Comparison of ENCODE assay signal across 22 cellular contexts in the genomic region with DNA sequence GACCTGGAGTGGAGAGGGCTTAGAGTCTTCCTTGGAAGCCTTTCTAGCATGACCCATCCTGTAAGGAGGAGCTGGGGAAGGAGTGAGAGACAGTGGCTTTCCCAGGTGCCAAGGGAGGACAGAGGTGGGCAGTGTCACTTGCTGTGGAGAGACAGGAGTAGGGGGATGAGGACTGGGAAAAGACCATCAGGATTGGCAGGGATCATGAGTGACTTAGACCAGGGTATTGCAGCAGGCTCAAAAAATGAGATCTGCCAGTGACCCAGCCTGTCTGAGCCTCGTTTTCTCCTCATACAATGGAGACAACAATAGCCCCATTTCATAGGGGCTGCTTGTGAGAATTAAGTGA. TPM values are rescaled to one million over a fixed set of nuclear protein-coding genes. Genes with fewer than 3 reads are reported as not detected.
A peak's percentile ranks its signal among the peaks of the same experiment; 100 is the strongest.
DNase-seq lines count a peak whose midpoint lies in the region; ATAC-seq, FAIRE-seq and TF ChIP-seq lines count a peak whose summit lies in the region.
"Had no signal": no experiment of that assay in that cellular context is flagged by ENCODE, and none has a peak within 500 bp of the region (broad histone marks: within the 10 kb centered on the region; RNA-seq: fewer than 3 reads in every experiment).

No MANE protein-coding gene starts in this region.

- H3K79me2 ChIP-seq in SK-N-SH (ENCODE audit: insufficient read depth) = no peaks in the 10 kb centered on the region
- peaks cover 69% of the 10 kb centered on the region for H3K79me2 ChIP-seq in K562 (ENCODE audit: control insufficient read depth, insufficient read depth, low read length)

- BruUV-seq in K562 (replicated peaks; lab: Mats Ljungman, UMichigan) = no TSS peak

- H3K9ac ChIP-seq in SK-N-SH (no peak overlapping the region), K562 (ENCODE audit: insufficient read depth in 1 of 2, low read depth in 2 of 2, low read length in 2 of 2) (peak overlapping the region; percentile 84 to 89; a peak in 3 of 4 replicates)

- no peak for TF ChIP-seq CTCF in SK-N-SH (IDR thresholded peaks at IDR 0.05)
- TF ChIP-seq CTCF in K562 (IDR thresholded peaks at IDR 0.05 in 2 of 3, conservative IDR thresholded peaks at IDR 0.05 in 1 of 3; ENCODE audit: insufficient read depth in 2 of 3, low read depth in 1 of 3, low read length in 3 of 3) = no peak
- TF ChIP-seq CTCF in thyroid gland (IDR thresholded peaks at IDR 0.05) = no peak
- TF ChIP-seq CTCF in chondrocyte (IDR thresholded peaks at IDR 0.05) = no peak
- no peak for TF ChIP-seq CTCF in Peyer's patch (IDR thresholded peaks at IDR 0.05)

- POLR2A ChIA-PET in SK-N-SH (lab: Yijun Ruan, JAX) (interaction anchor here (0.9 to 3.5 kb wide), 5 partner anchors 30 to 63 kb away, joined by 3 to 27 read pairs (median 5); no protein-coding TSS in a partner anchor), K562 (lab: Yijun Ruan, JAX) (interaction anchor here (0.7 to 5.3 kb wide), 18 partner anchors 9 to 431 kb away, joined by 3 to 29 read pairs (median 6); a partner anchor contains a TSS)

- H3K9me3 Mint-ChIP-seq in chondrocyte (ENCODE audit: low read depth) = no peaks in the 10 kb centered on the region

- TF ChIP-seq EP300 in SK-N-SH (IDR thresholded peaks at IDR 0.05; ENCODE audit: borderline replicate concordance in 1 of 2, low read depth in 1 of 2, low read length in 1 of 2) (no peak), K562 (IDR thresholded peaks at IDR 0.05; ENCODE audit: low read length) (no peak)

- no peaks in the 10 kb centered on the region for H3K9me2 ChIP-seq in SK-N-SH

- H2AFZ ChIP-seq in SK-N-SH (ENCODE audit: low read depth) (no peak overlapping the region), K562 (ENCODE audit: low read depth, low read length) (no peak overlapping the region)
- H2AFZ ChIP-seq: PC-9 had no signal

- H3K4me2 ChIP-seq in SK-N-SH (no peak overlapping the region), K562 (ENCODE audit: insufficient read depth, low read length) (peak overlapping the region; percentile 91)
- H3K4me2 ChIP-seq: PC-9 had no signal

- peaks cover 4% of the 10 kb centered on the region for H3K9me1 ChIP-seq in K562 (ENCODE audit: control insufficient read depth, insufficient read depth, low read length)

- intact Hi-C loops in K562 (cut with micrococcal nuclease) = loop anchor here (5.0 kb wide), 2 partner anchors 38 to 87 kb away; no protein-coding TSS in a partner anchor
- intact Hi-C loops in thyroid gland (cut with DNase I) = no loop called here

- TF ChIP-seq POLR2A in K562 (conservative IDR thresholded peaks at IDR 0.05) = no peak
- no peak for TF ChIP-seq POLR2A in thyroid gland (IDR thresholded peaks at IDR 0.05)
- no peak for TF ChIP-seq POLR2A in Peyer's patch (IDR thresholded peaks at IDR 0.05)

- peaks cover 5% of the 10 kb centered on the region for H3F3A ChIP-seq in SK-N-SH (replicated peaks; ENCODE audit: insufficient read depth)

- ATAC-seq in SK-N-SH treated with all-trans-retinoic acid at 6 μM for 48 hours (no peak), K562 (no peak)
- ATAC-seq: activated CD8-positive, alpha-beta memory T cell treated with anti-CD3 and anti-CD28 coated beads, Interleukin-2, amount 10 ng/mL, durations not matched to agents 7 days and 5 days; foreskin keratinocyte had no signal

- DNase-seq in SK-N-SH (no peak), K562 (ENCODE audit: extremely low read depth in 1 of 4, low spot score in 3 of 4) (no peak), thyroid gland (no peak), DMS79 (lab: John Stamatoyannopoulos, UW) (no peak), chondrocyte (ENCODE audit: low spot score) (no peak), Peyer's patch (no peak)
- DNase-seq: activated CD4-positive, alpha-beta T cell treated with anti-CD3 and anti-CD28 coated beads for 4 hours; activated CD8-positive, alpha-beta memory T cell treated with anti-CD3 and anti-CD28 coated beads, Interleukin-2, amount 10 ng/mL, durations not matched to agents 7 days and 5 days; activated effector memory CD4-positive, alpha-beta T cell treated with anti-CD3 and anti-CD28 coated beads, Interleukin-2, amount 50 U/mL, for 16 hours; amniotic stem cell; foreskin keratinocyte; NCI-H1436; NCI-H82; occipital lobe; PC-9; stimulated activated CD4-positive, alpha-beta T cell treated with anti-CD3 and anti-CD28 coated beads, Interleukin-4, amount 100 ng/mL, for 24 hours had no signal

- H3K36me3 ChIP-seq in SK-N-SH (replicated peaks in 1 of 2; ENCODE audit: control insufficient read depth in 1 of 2, insufficient read depth in 2 of 2, low read length in 1 of 2) (no peaks in the 10 kb centered on the region), K562 (ENCODE audit: control insufficient read depth, insufficient read depth, low read length) (peaks cover 25% of the 10 kb centered on the region), muscle layer of duodenum (ENCODE audit: control insufficient read depth in 1 of 2, insufficient read depth in 2 of 2, low read length in 2 of 2) (no peaks in the 10 kb centered on the region), thyroid gland (no peaks in the 10 kb centered on the region), Peyer's patch (no peaks in the 10 kb centered on the region)

- no peak for FAIRE-seq in K562 (lab: Jason Lieb, UNC)

- peaks cover 51% of the 10 kb centered on the region for H3K27me3 Mint-ChIP-seq in chondrocyte (ENCODE audit: low read depth)

- in situ Hi-C loops in K562 (cut with MboI) = no loop called here

- CTCF ChIA-PET in SK-N-SH (lab: Yijun Ruan, JAX) = interaction anchor here (0.7 to 8.5 kb wide), 19 partner anchors 8 to 647 kb away, joined by 3 to 153 read pairs (median 7); no protein-coding TSS in a partner anchor
- CTCF ChIA-PET in K562 (lab: Yijun Ruan, JAX; ENCODE audit: low intra/inter-chr PET ratio) = no interaction called here

- H3K9me3 ChIP-seq in SK-N-SH (no peaks in the 10 kb centered on the region), K562 (replicated peaks; ENCODE audit: control insufficient read depth, insufficient read depth, low read depth, low read length) (no peaks in the 10 kb centered on the region), muscle layer of duodenum (ENCODE audit: control insufficient read depth in 1 of 2, low read length in 2 of 2) (no peaks in the 10 kb centered on the region), thyroid gland (no peaks in the 10 kb centered on the region), Peyer's patch (no peaks in the 10 kb centered on the region)

- peaks cover 17% of the 10 kb centered on the region for H3K4me1 Mint-ChIP-seq in chondrocyte (ENCODE audit: low read depth)

- 33% methylated on average over 1 of the region's 1 CpG for WGBS in SK-N-SH (ENCODE audit: low lambda C conversion rate)
- WGBS in K562 (ENCODE audit: insufficient coverage, low coverage, missing lambda C conversion rate) = 10% methylated on average over 1 of the region's 1 CpG
- 86 to 94% methylated on average over 1 of the region's 1 CpG for WGBS in thyroid gland, 2 donors

- H3K27ac ChIP-seq in SK-N-SH (ENCODE audit: low read depth in 2 of 2, low read length in 1 of 2) (peak overlapping the region; percentile 24 to 100; a peak in 3 of 4 replicates), K562 (ENCODE audit: extremely low read depth, low read depth, low read length) (peak overlapping the region; percentile 96), muscle layer of duodenum (ENCODE audit: low read length) (peak overlapping the region; percentile 41), thyroid gland (peak overlapping the region in 2 of 3 donors; percentile 82 to 87), Peyer's patch (peak overlapping the region in 2 of 4 donors; percentile 18 to 53)
- H3K27ac ChIP-seq: 22Rv1, foreskin keratinocyte, PC-9, skin epidermis had no signal

- no peak overlapping the region for H3K4me3 Mint-ChIP-seq in chondrocyte (ENCODE audit: unreplicated experiment)

- H3K27me3 ChIP-seq in SK-N-SH (ENCODE audit: insufficient read depth) = peaks cover 48% of the 10 kb centered on the region
- H3K27me3 ChIP-seq in K562 (ENCODE audit: control insufficient read depth in 2 of 2, insufficient read depth in 2 of 2, low read length in 2 of 2) = no peaks in the 10 kb centered on the region; a peak in 1 of 5 replicates
- peaks cover 5% of the 10 kb centered on the region for H3K27me3 ChIP-seq in muscle layer of duodenum (ENCODE audit: low read depth, low read length)
- no peaks in the 10 kb centered on the region for H3K27me3 ChIP-seq in thyroid gland
- no peaks in the 10 kb centered on the region for H3K27me3 ChIP-seq in Peyer's patch

- peaks cover 3% of the 10 kb centered on the region for H3K36me3 Mint-ChIP-seq in chondrocyte (ENCODE audit: low read depth)
- H3K36me3 Mint-ChIP-seq: activated CD8-positive, alpha-beta memory T cell treated with anti-CD3 and anti-CD28 coated beads, Interleukin-2, amount 10 ng/mL, durations not matched to agents 7 days and 5 days had no signal

- H4K20me1 ChIP-seq in SK-N-SH (ENCODE audit: insufficient read depth) = no peaks in the 10 kb centered on the region
- peaks cover 15% of the 10 kb centered on the region for H4K20me1 ChIP-seq in K562 (replicated peaks; ENCODE audit: control insufficient read depth, insufficient read depth, low read length)

- TF ChIP-seq RAD21 in SK-N-SH (IDR thresholded peaks at IDR 0.05; ENCODE audit: low read length) = no peak
- no peak for TF ChIP-seq RAD21 in K562 (CRISPR knock-in tag; conservative IDR thresholded peaks at IDR 0.05 in 1 of 2, IDR thresholded peaks at IDR 0.05 in 1 of 2)

- H3K27ac Mint-ChIP-seq in chondrocyte (ENCODE audit: unreplicated experiment) = no peak overlapping the region
- H3K27ac Mint-ChIP-seq: activated CD8-positive, alpha-beta memory T cell treated with anti-CD3 and anti-CD28 coated beads, Interleukin-2, amount 10 ng/mL, durations not matched to agents 7 days and 5 days; B cell had no signal

- H3K4me1 ChIP-seq in SK-N-SH (ENCODE audit: control insufficient read depth in 1 of 2, insufficient read depth in 2 of 2, low read depth in 1 of 2, low read length in 1 of 2) (peaks cover 0 to 37% of the 10 kb centered on the region in 2 experiments; a peak in 2 of 4 replicates), K562 (replicated peaks in 1 of 2; ENCODE audit: control insufficient read depth in 2 of 2, insufficient read depth in 2 of 2, low read length in 2 of 2) (peaks cover 50 to 62% of the 10 kb centered on the region in 2 experiments), muscle layer of duodenum (ENCODE audit: control insufficient read depth in 1 of 2, insufficient read depth in 2 of 2, low read length in 2 of 2) (peaks cover 12 to 18% of the 10 kb centered on the region in 2 donors), thyroid gland (peaks cover 35 to 36% of the 10 kb centered on the region in 2 donors), Peyer's patch (peaks cover 3 to 21% (median 8%) of the 10 kb centered on the region in 4 donors)
- H3K4me1 ChIP-seq: foreskin keratinocyte had no signal

- H3K4me3 ChIP-seq in SK-N-SH (ENCODE audit: low read depth in 2 of 2, low read length in 1 of 2) (peak overlapping the region in 1 of 2 experiments; percentile 64; a peak in 2 of 4 replicates), K562 (peak overlapping the region; percentile 88), muscle layer of duodenum (ENCODE audit: low read depth in 1 of 2, low read length in 2 of 2) (peak overlapping the region; percentile 27 to 70), thyroid gland (replicated peaks in 1 of 3) (no peak overlapping the region), Peyer's patch (no peak overlapping the region)
- H3K4me3 ChIP-seq: PC-9 had no signal

RNA-seq across cellular contexts. Expression of a gene that starts 2.4 kb away (rescaled TPM):
- polyA plus RNA-seq in SK-N-SH (2012; rRNA removed) = 0.54 and 1.6 TPM in 2 replicates
- polyA plus RNA-seq in SK-N-SH (2012; cell fraction: cytosol; rRNA removed) = 3.8 and 5.6 TPM in 2 replicates
- 1.1 and 1.2 TPM in 2 replicates for polyA plus RNA-seq in SK-N-SH (2012; cell fraction: nucleus; rRNA removed)
- total RNA-seq in K562 (2011; cell fraction: chromatin; rRNA removed; ENCODE audit: low replicate concordance) = 24.3 and 41.9 TPM in 2 replicates
- total RNA-seq in K562 (2011; cell fraction: nucleolus; rRNA removed) = 11.5 and 13.8 TPM in 2 replicates
- 19.4 and 22.3 TPM in 2 replicates for total RNA-seq in K562 (2011; cell fraction: nucleoplasm; rRNA removed)
- total RNA-seq in K562 (2014; rRNA removed) = 10.4 and 11.3 TPM in 2 replicates
- total RNA-seq in K562 (2014; rRNA removed; fragmentation: Illumina TruSeq; extraction: Trizol) = 16.4 and 17.8 TPM in 2 replicates
- 7.1 TPM in 2 replicates for total RNA-seq in K562 (2015; rRNA removed; fragmentation: Illumina TruSeq; extraction: Trizol)
- total RNA-seq in K562 (2021) = 29.3 and 34.7 TPM in 2 replicates
- 6.7 and 11.4 TPM in 2 replicates for polyA plus RNA-seq in K562 (2011; rRNA removed)
- 5.6 and 9.8 TPM in 2 replicates for polyA plus RNA-seq in K562 (2011; cell fraction: cytosol; rRNA removed)
- 14.9 and 18.0 TPM in 2 replicates for polyA plus RNA-seq in K562 (2011; cell fraction: nucleus; rRNA removed)
- 22.1 and 24.1 TPM in 2 replicates for polyA plus RNA-seq in K562 (2012)
- polyA plus RNA-seq in K562 (2014; fragmentation: Illumina TruSeq; extraction: Trizol) = 38.5 and 41.2 TPM in 2 replicates
- 10 to 100 TPM; 11.6 to 14.2 TPM for polyA plus RNA-seq in K562 (2014; fragmentation: Nextera tagmentation; extraction: Ambion mirVana)
- 15.5 and 16.7 TPM in 2 replicates for polyA plus RNA-seq in K562 (2014; rRNA removed)
- polyA minus RNA-seq in K562 (2011; rRNA and poly(A)+ RNA removed) = 12.1 and 12.2 TPM in 2 replicates
- 11.6 and 13.2 TPM in 2 replicates for polyA minus RNA-seq in K562 (2011; cell fraction: cytosol; rRNA and poly(A)+ RNA removed)
- 4.0 and 8.1 TPM in 2 replicates for polyA minus RNA-seq in K562 (2011; cell fraction: nucleus; rRNA and poly(A)+ RNA removed)
- total RNA-seq in thyroid gland = 10 to 100 TPM; 33.4 to 38.6 (median 37.0) TPM
- total RNA-seq in chondrocyte = 0.17 to 1.3 TPM (median 1.3 TPM) in 3 replicates
- total RNA-seq in Peyer's patch = 10 to 100 TPM in 1 of 4 donors, 1 to 10 TPM in 3; 2.6 to 15.7 (median 4.9) TPM
- total RNA-seq: foreskin keratinocyte, HT-29 had no signal
- polyA plus RNA-seq: foreskin keratinocyte had no signal

Comparison
In these comparisons a context has a peak if more than half of its experiments do, and no peak if none do; other contexts are left out.
1. H3K4me3 ChIP-seq: peak in K562 (single experiment) and muscle layer of duodenum (2 of 2); none in thyroid gland (0 of 3) and Peyer's patch (0 of 4).